12 cellular contexts compared by ENCODE assay signal in genomic region chr2:98726735-98727368, GRCh38. TPM values are rescaled to one million over a fixed set of nuclear protein-coding genes. Genes with fewer than 3 reads are reported as not detected.
A peak's percentile ranks its signal among the peaks of the same experiment; 100 is the strongest.
DNase-seq lines count a peak whose midpoint lies in the region; ATAC-seq and TF ChIP-seq lines count a peak whose summit lies in the region.
"Had no signal": no experiment of that assay in that cellular context is flagged by ENCODE, and none has a peak within 500 bp of the region (broad histone marks: within the 10 kb centered on the region; RNA-seq: fewer than 3 reads in every experiment).

No MANE protein-coding gene starts in this region.

- peaks cover 35% of the 10 kb centered on the region for H3K36me3 Mint-ChIP-seq in activated naive CD4-positive, alpha-beta T cell treated with anti-CD3 and anti-CD28 coated beads for 36 hours (ENCODE audit: low read depth)
- peaks cover 36% of the 10 kb centered on the region for H3K36me3 Mint-ChIP-seq in activated CD8-positive, alpha-beta T cell treated with anti-CD3 and anti-CD28 coated beads for 36 hours (ENCODE audit: low read depth)

- H3K9me3 Mint-ChIP-seq in activated naive CD4-positive, alpha-beta T cell treated with anti-CD3 and anti-CD28 coated beads for 36 hours = peaks cover 8% of the 10 kb centered on the region
- H3K9me3 Mint-ChIP-seq in activated CD8-positive, alpha-beta T cell treated with anti-CD3 and anti-CD28 coated beads for 36 hours = peaks cover 8% of the 10 kb centered on the region

- intact Hi-C loops in activated naive CD4-positive, alpha-beta T cell treated with anti-CD3 and anti-CD28 coated beads for 36 hours (cut with micrococcal nuclease) = loop anchor here (5.0 kb wide), 1 partner anchor 270 kb away; no protein-coding TSS in a partner anchor
- intact Hi-C loops in activated CD8-positive, alpha-beta T cell treated with anti-CD3 and anti-CD28 coated beads for 36 hours (cut with micrococcal nuclease) = no loop called here
- intact Hi-C loops in transverse colon (cut with DNase I; ENCODE audit: low total_unique reads) (no loop called here), ovary (cut with DNase I) (no loop called here)

- H3K4me1 Mint-ChIP-seq in activated naive CD4-positive, alpha-beta T cell treated with anti-CD3 and anti-CD28 coated beads for 36 hours (ENCODE audit: low read depth) = peaks cover 64% of the 10 kb centered on the region
- peaks cover 57% of the 10 kb centered on the region for H3K4me1 Mint-ChIP-seq in activated CD8-positive, alpha-beta T cell treated with anti-CD3 and anti-CD28 coated beads for 36 hours (ENCODE audit: low read depth)

- 30 to 43% methylated on average over 2 of the region's 2 CpGs for WGBS in gastroesophageal sphincter (ENCODE audit: low coverage in 1 of 2), 2 donors
- WGBS in transverse colon (ENCODE audit: low coverage in 1 of 2), 2 donors = 22 to 43% methylated on average over 2 of the region's 2 CpGs
- WGBS in ovary, 3 donors = 63 to 67% (median 67%) methylated on average over 2 of the region's 2 CpGs

- no peak for DNase-seq in activated naive CD4-positive, alpha-beta T cell treated with anti-CD3 and anti-CD28 coated beads for 36 hours
- DNase-seq in activated naive CD4-positive, alpha-beta T cell (lab: John Stamatoyannopoulos, UW) = no peak
- no peak for DNase-seq in activated CD8-positive, alpha-beta T cell treated with anti-CD3 and anti-CD28 coated beads for 36 hours
- no peak for DNase-seq in transverse colon
- no peak for DNase-seq in ovary
- DNase-seq in NCI-H1930 (lab: John Stamatoyannopoulos, UW) = no peak
- no peak for DNase-seq in MG63
- DNase-seq: NCI-H1092, PC-3, T-helper 9 cell had no signal

- POLR2A ChIA-PET in activated CD8-positive, alpha-beta T cell treated with anti-CD3 and anti-CD28 coated beads for 36 hours (lab: Charles Lee) = interaction anchor here (0.9 to 5.9 kb wide), 7 partner anchors 8 to 95 kb away, joined by 3 to 42 read pairs (median 4); no protein-coding TSS in a partner anchor

- in situ Hi-C loops in transverse colon (cut with MboI; ENCODE audit: low pct_ligation_motif_present in 1 of 4, low pct_unique_long_range_greater_than_20kb in 1 of 4, low sequenced_read_pairs in 3 of 4) = no loop called here

- H3K36me3 ChIP-seq in gastroesophageal sphincter (peaks cover 0 to 17% of the 10 kb centered on the region in 2 donors), transverse colon (peaks cover 0 to under 1% (median 0%) of the 10 kb centered on the region in 4 donors), ovary (no peaks in the 10 kb centered on the region), MG63 (no peaks in the 10 kb centered on the region)

- TF ChIP-seq CTCF in activated CD8-positive, alpha-beta T cell treated with anti-CD3 and anti-CD28 coated beads for 36 hours (IDR thresholded peaks at IDR 0.05) = no peak
- no peak for TF ChIP-seq CTCF in gastroesophageal sphincter (IDR thresholded peaks at IDR 0.05)
- no peak for TF ChIP-seq CTCF in transverse colon (IDR thresholded peaks at IDR 0.05)
- no peak for TF ChIP-seq CTCF in ovary (IDR thresholded peaks at IDR 0.05)

- CTCF ChIA-PET in activated naive CD4-positive, alpha-beta T cell treated with anti-CD3 and anti-CD28 coated beads for 36 hours (lab: Charles Lee) = interaction anchor here (0.7 to 1.7 kb wide), 5 partner anchors 9 to 77 kb away, joined by 3 to 6 read pairs (median 4); no protein-coding TSS in a partner anchor
- CTCF ChIA-PET in activated CD8-positive, alpha-beta T cell treated with anti-CD3 and anti-CD28 coated beads for 36 hours (lab: Charles Lee) = interaction anchor here (0.9 to 2.2 kb wide), 6 partner anchors 8 to 96 kb away, joined by 3 to 8 read pairs (median 5); no protein-coding TSS in a partner anchor

- peaks cover 0 to 50% (median 16%) of the 10 kb centered on the region in 3 donors for H3K4me1 ChIP-seq in gastroesophageal sphincter
- peaks cover 17 to 45% (median 35%) of the 10 kb centered on the region in 4 donors for H3K4me1 ChIP-seq in transverse colon
- H3K4me1 ChIP-seq in ovary (ENCODE audit: insufficient read depth) = no peaks in the 10 kb centered on the region

- H3K27me3 ChIP-seq in gastroesophageal sphincter (no peaks in the 10 kb centered on the region), transverse colon (no peaks in the 10 kb centered on the region), ovary (no peaks in the 10 kb centered on the region), MG63 (peaks cover 8% of the 10 kb centered on the region)

- no peaks in the 10 kb centered on the region for H3K27me3 Mint-ChIP-seq in activated naive CD4-positive, alpha-beta T cell treated with anti-CD3 and anti-CD28 coated beads for 36 hours (ENCODE audit: low read depth)
- no peaks in the 10 kb centered on the region for H3K27me3 Mint-ChIP-seq in activated CD8-positive, alpha-beta T cell treated with anti-CD3 and anti-CD28 coated beads for 36 hours

- no peak for ATAC-seq in activated CD8-positive, alpha-beta T cell treated with anti-CD3 and anti-CD28 coated beads for 36 hours
- ATAC-seq in gastroesophageal sphincter = no peak
- ATAC-seq: left lobe of liver, PC-3 had no signal

- H3K9me3 ChIP-seq in gastroesophageal sphincter (no peaks in the 10 kb centered on the region), transverse colon (no peaks in the 10 kb centered on the region), ovary (no peaks in the 10 kb centered on the region), MG63 (no peaks in the 10 kb centered on the region)

- no peak for TF ChIP-seq POLR2A in gastroesophageal sphincter (IDR thresholded peaks at IDR 0.05)
- no peak for TF ChIP-seq POLR2A in transverse colon (IDR thresholded peaks at IDR 0.05)
- no peak for TF ChIP-seq POLR2A in ovary (IDR thresholded peaks at IDR 0.05)

- H3K27ac ChIP-seq in gastroesophageal sphincter = peak overlapping the region in 3 of 4 donors; percentile 4 to 52 (median 44)
- peak overlapping the region; percentile 93 to 96 (median 94) for H3K27ac ChIP-seq in transverse colon
- no peak overlapping the region for H3K27ac ChIP-seq in ovary

- no peak overlapping the region for H3K4me3 ChIP-seq in gastroesophageal sphincter
- peak overlapping the region in 2 of 4 donors; percentile 5 to 97 for H3K4me3 ChIP-seq in transverse colon
- H3K4me3 ChIP-seq in ovary = no peak overlapping the region
- no peak overlapping the region for H3K4me3 ChIP-seq in MG63

- TF ChIP-seq EP300 in gastroesophageal sphincter (IDR thresholded peaks at IDR 0.05) = no peak
- TF ChIP-seq EP300 in transverse colon (IDR thresholded peaks at IDR 0.05; ENCODE audit: low read depth) = no peak
- no peak for TF ChIP-seq EP300 in ovary (IDR thresholded peaks at IDR 0.05)

- peak overlapping the region; percentile 87 for H3K27ac Mint-ChIP-seq in activated naive CD4-positive, alpha-beta T cell treated with anti-CD3 and anti-CD28 coated beads for 36 hours
- peak overlapping the region; percentile 67 for H3K27ac Mint-ChIP-seq in activated CD8-positive, alpha-beta T cell treated with anti-CD3 and anti-CD28 coated beads for 36 hours

- H3K4me3 Mint-ChIP-seq in activated naive CD4-positive, alpha-beta T cell treated with anti-CD3 and anti-CD28 coated beads for 36 hours = peak overlapping the region; percentile 69
- peak overlapping the region; percentile 76 for H3K4me3 Mint-ChIP-seq in activated CD8-positive, alpha-beta T cell treated with anti-CD3 and anti-CD28 coated beads for 36 hours

RNA-seq across cellular contexts. Expression of gene MGAT4A, which starts 4.1 kb away (rescaled TPM):
- total RNA-seq in activated naive CD4-positive, alpha-beta T cell treated with anti-CD3 and anti-CD28 coated beads for 36 hours = 10 to 100 TPM; 85.5 to 87.5 TPM
- total RNA-seq in activated CD8-positive, alpha-beta T cell treated with anti-CD3 and anti-CD28 coated beads for 36 hours = 10 to 100 TPM; 57.6 to 59.0 TPM
- total RNA-seq in gastroesophageal sphincter = 10 to 100 TPM; 12.7 to 33.0 (median 21.2) TPM
- 100 to 1,000 TPM in 3 of 4 donors, 10 to 100 TPM in 1; 29.9 to 237 (median 124) TPM for total RNA-seq in transverse colon
- 10 to 100 TPM in 5 of 7 donors, 1 to 10 TPM in 2; 8.3 to 14.7 (median 13.6) TPM for total RNA-seq in ovary
- polyA plus RNA-seq in ovary = 1 to 10 TPM; 3.9 to 9.5 TPM
- total RNA-seq in MG63 (2014; rRNA removed; shearing (Covaris generic); ENCODE audit: low replicate concordance) = 0.89 and 2.2 TPM in 2 replicates

Comparison
In these comparisons a context has a peak if more than half of its experiments do, and no peak if none do; other contexts are left out.
1. H3K27ac ChIP-seq: peak in gastroesophageal sphincter (3 of 4) and transverse colon (4 of 4); none in ovary (0 of 2).